Comparison of ENCODE assay signal across 1 cellular context in genomic region chr19:10639836-10640235, GRCh38.
A peak's percentile ranks its signal among the peaks of the same experiment; 100 is the strongest.
TF ChIP-seq lines count a peak whose summit lies in the region.

No MANE protein-coding gene starts in this region.

TF ChIP-seq in GM12878, 131 proteins besides CTCF, POLR2A, EP300 and RAD21:
- TF ChIP-seq KDM1A (IDR thresholded peaks at IDR 0.05; ENCODE audit: borderline replicate concordance) (no peak), REST (IDR thresholded peaks at IDR 0.05; ENCODE audit: low read depth, low read length) (no peak), SMAD5 (IDR thresholded peaks at IDR 0.05; ENCODE audit: low read depth) (no peak), TAF1 (IDR thresholded peaks at IDR 0.05; ENCODE audit: borderline replicate concordance, low read depth, low read length) (no peak), TCF7 (IDR thresholded peaks at IDR 0.05; ENCODE audit: borderline replicate concordance) (no peak), TCF12 (IDR thresholded peaks at IDR 0.05; ENCODE audit: low read depth, low read length) (no peak), NR2F1 (conservative IDR thresholded peaks at IDR 0.05) (0 out of 2 replicates have a peak, but pooled peaks have one; percentile 36), IKZF2 (IDR thresholded peaks at IDR 0.05) (peak in 1 of 2 experiments; percentile 49; a peak in 2 of 4 replicates), NRF1 (conservative IDR thresholded peaks at IDR 0.05; ENCODE audit: low read depth, low read length) (no peak), ZZZ3 (IDR thresholded peaks at IDR 0.05; ENCODE audit: control insufficient read depth, insufficient read length, low read depth) (no peak), NFIC (IDR thresholded peaks at IDR 0.05; ENCODE audit: low read depth, low read length) (peak; percentile 23; the same call in 1 of the 2 replicates), SUPT20H (IDR thresholded peaks at IDR 0.05; ENCODE audit: borderline replicate concordance, control insufficient read depth, low read depth, low read length) (no peak), ZNF384 (IDR thresholded peaks at IDR 0.05; ENCODE audit: borderline replicate concordance, low read depth, low read length) (peak; percentile 69), SIX5 (IDR thresholded peaks at IDR 0.05; ENCODE audit: low read depth, low read length, severe bottlenecking) (no peak), ZNF687 (IDR thresholded peaks at IDR 0.05) (no peak), SREBF2 (IDR thresholded peaks at IDR 0.05; ENCODE audit: low read length) (no peak), ATF7 (IDR thresholded peaks at IDR 0.05; ENCODE audit: low read depth) (peak; percentile 92), SUZ12 (IDR thresholded peaks at IDR 0.05; ENCODE audit: unreplicated experiment) (no peak), ATF2 (IDR thresholded peaks at IDR 0.05; ENCODE audit: low read length) (peak; percentile 50; the same call in 1 of the 2 replicates), RAD51 (IDR thresholded peaks at IDR 0.05) (no peak), JUND (IDR thresholded peaks at IDR 0.05; ENCODE audit: low read depth, low read length) (no peak), SPI1 (IDR thresholded peaks at IDR 0.05; ENCODE audit: borderline replicate concordance, insufficient read depth, low read depth, low read length) (no peak), BMI1 (IDR thresholded peaks at IDR 0.05; ENCODE audit: borderline replicate concordance) (no peak), KLF5 (IDR thresholded peaks at IDR 0.05; ENCODE audit: partially characterized antibody) (no peak), USF2 (IDR thresholded peaks at IDR 0.05; ENCODE audit: borderline replicate concordance, low read depth, low read length) (no peak), SMAD1 (IDR thresholded peaks at IDR 0.05; ENCODE audit: low read depth, partially characterized antibody) (no peak), MTA2 (IDR thresholded peaks at IDR 0.05; ENCODE audit: low read depth) (peak; percentile 40; the same call in 1 of the 2 replicates), CUX1 (IDR thresholded peaks at IDR 0.05; ENCODE audit: insufficient replicate concordance, low read depth, low read length) (no peak), MEF2B (IDR thresholded peaks at IDR 0.05; ENCODE audit: partially characterized antibody, poor library complexity, severe bottlenecking) (peak; percentile 44), JUNB (IDR thresholded peaks at IDR 0.05) (peak; percentile 58), DPF2 (IDR thresholded peaks at IDR 0.05) (no peak), CBX5 (IDR thresholded peaks at IDR 0.05; ENCODE audit: low read depth) (no peak), ZNF207 (IDR thresholded peaks at IDR 0.05; ENCODE audit: borderline replicate concordance) (no peak), MTA3 (IDR thresholded peaks at IDR 0.05; ENCODE audit: borderline replicate concordance, low read length) (no peak), NBN (IDR thresholded peaks at IDR 0.05) (peak; percentile 72; the same call in 1 of the 2 replicates), FOXK2 (IDR thresholded peaks at IDR 0.05) (no peak), RUNX3 (IDR thresholded peaks at IDR 0.05; ENCODE audit: low read length) (peak; percentile 23), PKNOX1 (IDR thresholded peaks at IDR 0.05) (no peak), SP1 (IDR thresholded peaks at IDR 0.05; ENCODE audit: low read depth, low read length) (no peak), SMARCA5 (IDR thresholded peaks at IDR 0.05) (no peak), CHD1 (IDR thresholded peaks at IDR 0.05; ENCODE audit: low read depth, low read length) (no peak), MEF2A (IDR thresholded peaks at IDR 0.05; ENCODE audit: insufficient read depth, low read depth, low read length) (0 out of 2 replicates have a peak, but pooled peaks have one; percentile 8), CBX3 (IDR thresholded peaks at IDR 0.05; ENCODE audit: borderline replicate concordance, low read depth) (no peak), NR2C2 (IDR thresholded peaks at IDR 0.05; ENCODE audit: borderline replicate concordance, control insufficient read depth, insufficient read length, low read depth) (no peak)
TF ChIP-seq in GM12878: peak in this region for 12.
